Comparison of ENCODE assay signal across 1 cellular context in the genomic region with DNA sequence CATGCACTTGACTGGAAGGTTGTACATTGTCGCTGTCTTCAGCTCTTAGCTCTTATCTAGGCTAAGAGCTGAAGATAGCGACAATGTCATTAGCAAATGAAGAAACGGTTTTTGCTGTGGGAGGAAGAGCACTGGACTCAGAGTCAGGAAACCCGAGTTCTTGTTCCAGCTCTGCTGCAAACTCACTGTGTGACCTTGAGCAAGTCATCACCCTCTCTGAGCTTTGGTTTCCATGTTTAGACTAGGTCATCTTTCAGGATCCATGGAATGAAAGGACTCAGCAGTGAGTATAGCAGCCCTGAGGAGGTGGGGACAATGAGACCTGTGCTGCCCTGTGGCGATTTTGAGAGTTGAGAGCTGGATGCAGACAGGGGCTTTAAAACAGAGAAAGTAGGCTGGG.
A peak's percentile ranks its signal among the peaks of the same experiment; 100 is the strongest.
TF ChIP-seq lines count a peak whose summit lies in the region.

No MANE protein-coding gene starts in this region.

TF ChIP-seq in K562, 482 proteins besides CTCF, POLR2A, EP300 and RAD21 (continued from another document):
- TF ChIP-seq ZFP36 (IDR thresholded peaks at IDR 0.05; ENCODE audit: low read depth, low read length, partially characterized antibody) = peak; percentile 46
- peak; percentile 66 for TF ChIP-seq RBM25 (IDR thresholded peaks at IDR 0.05; ENCODE audit: low read depth, low read length, severe bottlenecking)
- TF ChIP-seq BCOR (IDR thresholded peaks at IDR 0.05) = 0 out of 2 replicates have a peak, but pooled peaks have one; percentile 10
